Comparison of ENCODE assay signal across 9 cellular contexts in genomic region chr10:83991986-83992753, GRCh38.
DNase-seq lines count a peak whose midpoint lies in the region; ATAC-seq and TF ChIP-seq lines count a peak whose summit lies in the region.
"Had no signal": no experiment of that assay in that cellular context is flagged by ENCODE, and none has a peak within 500 bp of the region (broad histone marks: within the 10 kb centered on the region; RNA-seq: fewer than 3 reads in every experiment).

No MANE protein-coding gene starts in this region.

- ATAC-seq in GM21723 (IDR thresholded peaks at IDR 0.05; ENCODE audit: unreplicated experiment): peak; percentile 49

- peaks cover 3% of the 10 kb centered on the region for H3K4me1 Mint-ChIP-seq in endothelial cell (ENCODE audit: unreplicated experiment)
- H3K4me1 Mint-ChIP-seq in type B pancreatic cell (ENCODE audit: unreplicated experiment): no peaks in the 10 kb centered on the region

- in situ Hi-C loops in G401 (cut with HindIII; ENCODE audit: low sequenced_read_pairs): no loop called here

- TF ChIP-seq CTCF in endothelial cell (IDR thresholded peaks at IDR 0.05; ENCODE audit: unreplicated experiment): peak; percentile 17
- peak; percentile 71 for TF ChIP-seq CTCF in type B pancreatic cell (conservative IDR thresholded peaks at IDR 0.05)

- H3K36me3 Mint-ChIP-seq in endothelial cell (ENCODE audit: low read depth, unreplicated experiment): no peaks in the 10 kb centered on the region
- H3K36me3 Mint-ChIP-seq in type B pancreatic cell: no peaks in the 10 kb centered on the region

- H3K9me3 Mint-ChIP-seq in endothelial cell (ENCODE audit: unreplicated experiment) (no peaks in the 10 kb centered on the region), type B pancreatic cell (no peaks in the 10 kb centered on the region)
- H3K9me3 Mint-ChIP-seq: activated B cell treated with CpG ODN at 0.5 μM for 24 hours had no signal

- H3K4me3 Mint-ChIP-seq in endothelial cell (ENCODE audit: unreplicated experiment): no peak overlapping the region
- H3K4me3 Mint-ChIP-seq in type B pancreatic cell: no peak overlapping the region
- H3K4me3 Mint-ChIP-seq: activated B cell treated with CpG ODN at 0.5 μM for 24 hours had no signal

- DNase-seq in NCI-H1092 treated with DMSO at 0.1 percent for 48 hours (lab: John Stamatoyannopoulos, UW): peak; percentile 2
- DNase-seq in NCI-H1092 (lab: John Stamatoyannopoulos, UW): no peak
- DNase-seq in NCI-H1105 treated with DMSO at 0.1 percent for 48 hours (lab: John Stamatoyannopoulos, UW): peak; percentile 2
- DNase-seq in endothelial cell (ENCODE audit: low spot score): peak; percentile 64
- no peak for DNase-seq in type B pancreatic cell (ENCODE audit: extremely low spot score, unreplicated experiment)
- no peak for DNase-seq in stimulated activated naive CD4-positive, alpha-beta T cell treated with Interleukin-2 at 50 U/mL for 16 hours (lab: John Stamatoyannopoulos, UW)
- DNase-seq in G401 (ENCODE audit: low spot score): no peak
- DNase-seq: activated B cell treated with CpG ODN at 0.5 μM for 24 hours had no signal

- H3K27ac Mint-ChIP-seq in endothelial cell (ENCODE audit: unreplicated experiment) (no peak overlapping the region), type B pancreatic cell (no peak overlapping the region)
- H3K27ac Mint-ChIP-seq: activated B cell treated with CpG ODN at 0.5 μM for 24 hours had no signal

- peaks cover 1% of the 10 kb centered on the region for H3K27me3 Mint-ChIP-seq in endothelial cell (ENCODE audit: unreplicated experiment)
- peaks cover 5% of the 10 kb centered on the region for H3K27me3 Mint-ChIP-seq in type B pancreatic cell

Comparison
In these comparisons a context has a peak if more than half of its experiments do, and no peak if none do; other contexts are left out.
1. DNase-seq: peak in NCI-H1092 treated with DMSO at 0.1 percent for 48 hours (single experiment), NCI-H1105 treated with DMSO at 0.1 percent for 48 hours (single experiment) and endothelial cell (single experiment); none in NCI-H1092 (single experiment), type B pancreatic cell (single experiment), stimulated activated naive CD4-positive, alpha-beta T cell treated with Interleukin-2 at 50 U/mL for 16 hours (single experiment) and G401 (single experiment).